Comparison of ENCODE assay signal across 8 cellular contexts in genomic region chrX:25523574-25523973, GRCh38.
DNase-seq lines count a peak whose midpoint lies in the region; ATAC-seq, FAIRE-seq and TF ChIP-seq lines count a peak whose summit lies in the region.

No MANE protein-coding gene starts in this region.

- no peak for FAIRE-seq in A549 (lab: Jason Lieb, UNC)

- no peak overlapping the region for H3K4me3 Mint-ChIP-seq in T-helper 2 cell treated with Interferon-gamma antibody and Interleukin-4, amounts not matched to agents 5 μg/mL and 100 μg/mL, for 36 hours

- H3K27ac Mint-ChIP-seq in T-helper 2 cell treated with Interferon-gamma antibody and Interleukin-4, amounts not matched to agents 5 μg/mL and 100 μg/mL, for 36 hours = no peak overlapping the region

- H3K4me1 ChIP-seq in A549 = no peaks in the 10 kb centered on the region; the same call in 2 of the 3 replicates

- ATAC-seq in A549 = peak; percentile 84 to 90
- no peak for ATAC-seq in HG03439 (IDR thresholded peaks at IDR 0.05; ENCODE audit: unreplicated experiment)

- DNase-seq in A549 (ENCODE audit: low read depth in 1 of 2, low spot score in 1 of 2) (peak; percentile 10 to 54), GM20000 (ENCODE audit: low spot score) (peak; percentile 5), NCI-H82 treated with DMSO at 0.1 percent for 48 hours (lab: John Stamatoyannopoulos, UW; ENCODE audit: unreplicated experiment) (peak; percentile 5), fibroblast of mammary gland (ENCODE audit: low read depth) (peak; percentile 26), skeletal muscle cell (ENCODE audit: low read depth) (peak; percentile 19)
- no peak for DNase-seq in activated CD4-positive, alpha-beta T cell treated with anti-CD3 and anti-CD28 coated beads, Interleukin-2, amount 50 U/mL, for 48 hours
- no peak for DNase-seq in T-helper 2 cell treated with Interferon-gamma antibody and Interleukin-4, amounts not matched to agents 5 μg/mL and 100 μg/mL, for 36 hours (ENCODE audit: low spot score)

- H3K4me3 ChIP-seq in A549 (no peak overlapping the region), fibroblast of mammary gland (ENCODE audit: control insufficient read depth, low read depth, low read length) (no peak overlapping the region), skeletal muscle cell (ENCODE audit: low read depth, low read length) (no peak overlapping the region)

- POLR2A ChIA-PET in A549 (lab: Yijun Ruan, JAX) = no interaction called here

- peak overlapping the region; percentile 62 for H3K4me2 ChIP-seq in A549

- peak; percentile 39 for TF ChIP-seq CTCF in A549 (IDR thresholded peaks at IDR 0.05)
- TF ChIP-seq CTCF in GM20000 (IDR thresholded peaks at IDR 0.05; ENCODE audit: extremely low read depth, missing control alignments) = no peak
- peak; percentile 19 for TF ChIP-seq CTCF in fibroblast of mammary gland (conservative IDR thresholded peaks at IDR 0.05; ENCODE audit: control insufficient read depth, insufficient read depth, low read depth, low read length)

- no peaks in the 10 kb centered on the region for H3K27me3 Mint-ChIP-seq in T-helper 2 cell treated with Interferon-gamma antibody and Interleukin-4, amounts not matched to agents 5 μg/mL and 100 μg/mL, for 36 hours (ENCODE audit: low read depth)

- no peak overlapping the region for H3K27ac ChIP-seq in A549

- CTCF ChIA-PET in A549 (lab: Yijun Ruan, JAX) = no interaction called here

- no peaks in the 10 kb centered on the region for H3K36me3 Mint-ChIP-seq in T-helper 2 cell treated with Interferon-gamma antibody and Interleukin-4, amounts not matched to agents 5 μg/mL and 100 μg/mL, for 36 hours (ENCODE audit: low read depth)

- no peaks in the 10 kb centered on the region for H3K4me1 Mint-ChIP-seq in T-helper 2 cell treated with Interferon-gamma antibody and Interleukin-4, amounts not matched to agents 5 μg/mL and 100 μg/mL, for 36 hours (ENCODE audit: low read depth)

- H3K9me3 Mint-ChIP-seq in T-helper 2 cell treated with Interferon-gamma antibody and Interleukin-4, amounts not matched to agents 5 μg/mL and 100 μg/mL, for 36 hours = no peaks in the 10 kb centered on the region

- no peak for TF ChIP-seq POLR2A in A549 (IDR thresholded peaks at IDR 0.05; ENCODE audit: low read length)

- peak; percentile 53 to 54; a peak in 4 of 5 replicates for TF ChIP-seq RAD21 in A549 (conservative IDR thresholded peaks at IDR 0.05 in 1 of 2, IDR thresholded peaks at IDR 0.05 in 1 of 2)

- no peak for TF ChIP-seq EP300 in A549 (IDR thresholded peaks at IDR 0.05)

- 3% methylated on average over 5 of the region's 5 CpGs for WGBS in A549 (ENCODE audit: missing lambda C conversion rate)

- H3K9me3 ChIP-seq in A549 = no peaks in the 10 kb centered on the region

TF ChIP-seq in A549, 52 proteins besides CTCF, POLR2A, EP300 and RAD21:
- peak; percentile 16; the same call in 1 of the 3 replicates for TF ChIP-seq SMC3 (IDR thresholded peaks at IDR 0.05)
- no peak for TF ChIP-seq RNF2 (IDR thresholded peaks at IDR 0.05; ENCODE audit: borderline replicate concordance, low read depth)

Comparison
In these comparisons a context has a peak if more than half of its experiments do, and no peak if none do; other contexts are left out.
1. DNase-seq: peak in A549 (2 of 2), GM20000 (single experiment), NCI-H82 treated with DMSO at 0.1 percent for 48 hours (single experiment), fibroblast of mammary gland (single experiment) and skeletal muscle cell (single experiment); none in activated CD4-positive, alpha-beta T cell treated with anti-CD3 and anti-CD28 coated beads, Interleukin-2, amount 50 U/mL, for 48 hours (0 of 2) and T-helper 2 cell treated with Interferon-gamma antibody and Interleukin-4, amounts not matched to agents 5 μg/mL and 100 μg/mL, for 36 hours (single experiment).